Comparison of ENCODE assay signal across 8 cellular contexts in genomic region chr4:140637836-140638235, GRCh38.
DNase-seq lines count a peak whose midpoint lies in the region; ATAC-seq and TF ChIP-seq lines count a peak whose summit lies in the region.

No MANE protein-coding gene starts in this region.

- intact Hi-C loops in lower leg skin (cut with DNase I; ENCODE audit: low total_unique reads): no loop called here

- WGBS in lung, 2 donors: 75 to 77% methylated on average over 6 of the region's 6 CpGs
- 80 to 83% methylated on average over 6 of the region's 6 CpGs for WGBS in lower leg skin, 2 donors

- ATAC-seq in HG02852 (IDR thresholded peaks at IDR 0.05; ENCODE audit: unreplicated experiment) (peak; percentile 88), lung (ENCODE audit: insufficient read depth, low FRiP score) (no peak)

- CTCF ChIA-PET in BJ (lab: Yijun Ruan, JAX): no interaction called here

- DNase-seq in BJ (ENCODE audit: low read depth) (no peak), GM13976 (ENCODE audit: low spot score) (peak; percentile 63), NCI-H69 (lab: John Stamatoyannopoulos, UW) (peak; percentile 55), astrocyte of the cerebellum (ENCODE audit: low read depth) (no peak), lung (ENCODE audit: low spot score) (no peak), cerebellar nuclear complex (lab: John Stamatoyannopoulos, UW) (no peak), lower leg skin (ENCODE audit: low spot score in 2 of 2) (no peak)

- in situ Hi-C loops in GM13976 (cut with MboI; ENCODE audit: low sequenced_read_pairs, unreplicated experiment) (loop anchor here (10.0 kb wide), 1 partner anchor 207 kb away; no protein-coding TSS in a partner anchor), astrocyte of the cerebellum (cut with HindIII; ENCODE audit: low sequenced_read_pairs) (no loop called here)

- POLR2A ChIA-PET in BJ (lab: Charles Lee): no interaction called here

- H3K9me3 ChIP-seq in lung (ENCODE audit: control insufficient read depth in 2 of 2, insufficient read depth in 1 of 2, low read length in 1 of 2): no peaks in the 10 kb centered on the region

- TF ChIP-seq CTCF in BJ (IDR thresholded peaks at IDR 0.05; ENCODE audit: insufficient read depth, low read depth, low read length) (peak; percentile 40; the same call in 1 of the 2 replicates), GM13976 (IDR thresholded peaks at IDR 0.05; ENCODE audit: borderline replicate concordance, control extremely low read depth, extremely low read depth, insufficient read depth, missing control alignments) (peak; percentile 35), astrocyte of the cerebellum (IDR thresholded peaks at IDR 0.05; ENCODE audit: low read depth, low read length, missing control alignments) (peak; percentile 46), lung (IDR thresholded peaks at IDR 0.05; ENCODE audit: control extremely low read depth, extremely low read depth) (peak; percentile 8), lower leg skin (IDR thresholded peaks at IDR 0.05) (no peak)

- H3K4me1 ChIP-seq in lung (ENCODE audit: control insufficient read depth in 2 of 2, insufficient read depth in 2 of 2, low read length in 2 of 2): peaks cover 4% of the 10 kb centered on the region in 2 donors

- TF ChIP-seq POLR2A in lower leg skin (IDR thresholded peaks at IDR 0.05): no peak

- H3K27me3 ChIP-seq in BJ (ENCODE audit: control insufficient read depth, insufficient read depth, low read length) (no peaks in the 10 kb centered on the region), lung (ENCODE audit: control insufficient read depth, insufficient read depth) (no peaks in the 10 kb centered on the region)

- H3K4me3 ChIP-seq in BJ (ENCODE audit: low read depth, low read length): no peak overlapping the region
- H3K4me3 ChIP-seq in astrocyte of the cerebellum (ENCODE audit: low read depth, low read length): no peak overlapping the region
- H3K4me3 ChIP-seq in lung: no peak overlapping the region
- no peak overlapping the region for H3K4me3 ChIP-seq in lower leg skin (ENCODE audit: low read depth, poor library complexity, severe bottlenecking)

- H3K27ac ChIP-seq in lung (ENCODE audit: low read depth in 1 of 2, low read length in 1 of 2): no peak overlapping the region

- peaks cover 1% of the 10 kb centered on the region; the same call in 1 of the 2 replicates for H3K36me3 ChIP-seq in BJ (ENCODE audit: control insufficient read depth, insufficient read depth, low read length)
- H3K36me3 ChIP-seq in lung (ENCODE audit: control insufficient read depth in 2 of 2, insufficient read depth in 2 of 2, low read length in 2 of 2): peaks cover 8 to 13% of the 10 kb centered on the region in 2 donors

Comparison
In these comparisons a context has a peak if more than half of its experiments do, and no peak if none do; other contexts are left out.
1. DNase-seq: peak in GM13976 (single experiment) and NCI-H69 (single experiment); none in BJ (single experiment), astrocyte of the cerebellum (single experiment), lung (single experiment), cerebellar nuclear complex (0 of 2) and lower leg skin (0 of 2).
2. CTCF ChIP-seq: peak in BJ (single experiment), GM13976 (single experiment), astrocyte of the cerebellum (single experiment) and lung (single experiment); none in lower leg skin (0 of 3).